ENCODE assay signal across 2 cellular contexts in genomic region chrX:30215357-30215843, GRCh38.
TF ChIP-seq lines count a peak whose summit lies in the region.

TSS of gene MAGEB2 (plus strand) at chrX:30215563. CDS start at chrX:30218581, 3,018 bp downstream.

TF ChIP-seq in HCT116, 20 proteins besides CTCF, POLR2A, EP300 and RAD21:
- TF ChIP-seq FOSL1 (IDR thresholded peaks at IDR 0.05; ENCODE audit: low read depth) (peak; percentile 66), ZFX (IDR thresholded peaks at IDR 0.05) (no peak), TCF7L2 (IDR thresholded peaks at IDR 0.05; ENCODE audit: borderline replicate concordance, extremely low read depth, insufficient read depth, insufficient read length) (no peak), POLR2AphosphoS5 (IDR thresholded peaks at IDR 0.05; ENCODE audit: low read depth, low read length) (peak; percentile 79), ELF1 (IDR thresholded peaks at IDR 0.05; ENCODE audit: borderline replicate concordance, low read depth) (peak; percentile 42), JUND (IDR thresholded peaks at IDR 0.05) (peak; percentile 65)

TF ChIP-seq in H1, 55 proteins besides CTCF, POLR2A, EP300 and RAD21:
- TF ChIP-seq TCF12 (IDR thresholded peaks at IDR 0.05; ENCODE audit: low read depth, low read length) (no peak), POU5F1 (IDR thresholded peaks at IDR 0.05; ENCODE audit: low read depth, low read length) (no peak), CBX8 (IDR thresholded peaks at IDR 0.05; ENCODE audit: borderline replicate concordance, low read depth, low read length) (no peak), POLR2AphosphoS5 (IDR thresholded peaks at IDR 0.05; ENCODE audit: low read depth, low read length) (no peak), CEBPB (IDR thresholded peaks at IDR 0.05; ENCODE audit: low read depth, low read length) (no peak), SRF (IDR thresholded peaks at IDR 0.05; ENCODE audit: low read depth, low read length) (no peak)
